22 cellular contexts compared by ENCODE assay signal in the genomic region with DNA sequence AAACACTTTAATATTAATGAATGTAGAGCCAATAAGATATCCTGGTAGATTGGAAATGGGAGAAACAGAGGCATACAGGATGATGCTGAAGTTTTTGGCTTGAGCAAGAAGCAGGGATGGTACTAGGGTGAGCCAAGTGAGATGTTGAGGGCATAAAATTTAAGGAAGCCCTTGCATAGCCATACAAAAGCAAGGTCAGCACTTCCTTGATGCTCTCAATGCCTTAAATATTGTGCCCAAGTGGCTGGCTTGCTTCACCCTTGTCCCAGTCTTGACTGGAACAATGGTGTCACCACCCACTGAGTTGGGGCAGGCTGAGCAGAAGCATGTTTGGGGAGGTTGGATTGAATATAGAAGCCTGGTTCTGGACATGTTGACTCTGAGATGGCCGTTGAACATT.
"Had no signal": no experiment of that assay in that cellular context is flagged by ENCODE, and none has a peak within 500 bp of the region (broad histone marks: within the 10 kb centered on the region; RNA-seq: fewer than 3 reads in every experiment).

No MANE protein-coding gene starts in this region.

- H3K36me3 ChIP-seq: SJSA1 had no signal

- H3K9me3 ChIP-seq: SJSA1 had no signal

- H3K4me2 ChIP-seq: KMS-11 had no signal

- DNase-seq: NCI-H1048, NCI-H1105 treated with DMSO at 0.1 percent for 48 hours, NCI-H1417 treated with DMSO at 0.1 percent for 48 hours, NCI-H187, NCI-H2029, NCI-H2081 treated with DMSO at 0.1 percent for 48 hours, NCI-H2171, NCI-H226, NCI-H446, NCI-H510A, NCI-H524 treated with DMSO at 0.1 percent for 48 hours, NCI-H69, NCI-H774, Right ventricle myocardium superior, RPMI8226, SIG-M5 had no signal

- H3K27me3 ChIP-seq: SJSA1 had no signal

- FAIRE-seq: HTR-8/SVneo, RCC 7860 had no signal

- H3K4me3 ChIP-seq: SJSA1, SK-N-MC had no signal

- H3K9ac ChIP-seq: KMS-11 had no signal

- H3K27ac ChIP-seq: HL-60, KMS-11, SJSA1 had no signal
